ENCODE assay signal across 8 cellular contexts in the genomic region with DNA sequence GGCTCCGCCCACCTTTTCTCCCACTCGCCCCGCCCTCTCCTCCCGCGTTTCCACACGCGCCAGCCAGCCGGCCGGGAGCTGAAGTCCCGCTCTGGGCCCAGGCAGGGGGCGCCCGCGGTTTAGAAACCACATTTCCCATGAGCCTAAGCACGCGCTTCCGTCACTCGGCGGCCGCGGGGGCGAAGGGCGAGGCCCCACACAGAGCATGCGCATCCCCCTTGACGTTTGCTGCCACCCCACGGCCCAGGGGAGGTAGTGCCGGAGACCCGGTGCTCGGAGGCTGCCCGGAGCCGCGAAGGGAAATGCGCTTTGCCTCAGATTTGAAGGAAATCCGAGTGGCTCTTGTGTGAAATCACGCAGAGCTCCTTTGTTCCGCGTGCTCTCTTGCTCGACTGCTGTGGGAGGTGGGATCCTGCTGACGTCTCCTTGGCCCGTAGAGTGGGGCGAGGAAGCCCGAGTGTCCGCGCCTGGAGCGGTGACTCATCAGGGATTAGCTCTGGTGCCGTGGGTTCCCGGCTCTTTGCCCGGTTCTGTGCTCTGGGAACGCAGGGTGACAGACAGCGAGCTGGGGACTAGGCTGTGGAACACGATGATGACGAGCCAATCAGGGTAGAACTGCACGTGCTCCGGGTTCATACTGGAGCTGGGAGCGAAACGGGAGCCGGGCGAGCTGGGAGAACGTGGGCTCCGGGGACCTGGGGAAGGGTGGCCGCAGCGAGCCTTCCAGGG. TPM values are rescaled to one million over a fixed set of nuclear protein-coding genes. Genes with fewer than 3 reads are reported as not detected.
DNase-seq lines count a peak whose midpoint lies in the region; ATAC-seq and TF ChIP-seq lines count a peak whose summit lies in the region.

No MANE protein-coding gene starts in this region.

- no peaks in the 10 kb centered on the region for H3K9me3 Mint-ChIP-seq in immature natural killer cell

- peaks cover 8 to 15% (median 13%) of the 10 kb centered on the region in 3 donors for H3K27me3 Mint-ChIP-seq in immature natural killer cell (ENCODE audit: low read depth in 3 of 3)

- peak overlapping the region; percentile 88 to 98 (median 95) for H3K27ac ChIP-seq in spleen

- ATAC-seq in GM18873 (IDR thresholded peaks at IDR 0.05; ENCODE audit: low FRiP score, unreplicated experiment) (peak; percentile 88), HG03139 (IDR thresholded peaks at IDR 0.05; ENCODE audit: unreplicated experiment) (peak; percentile 82)

- TF ChIP-seq CTCF in WI38 (IDR thresholded peaks at IDR 0.05; ENCODE audit: low read depth, low read length): peak; percentile 81
- TF ChIP-seq CTCF in cardiac fibroblast (IDR thresholded peaks at IDR 0.05; ENCODE audit: low read depth, low read length): peak; percentile 82
- TF ChIP-seq CTCF in spleen (IDR thresholded peaks at IDR 0.05 in 8 of 11, conservative IDR thresholded peaks at IDR 0.05 in 3 of 11): peak; percentile 92 to 99 (median 98)

- H3K36me3 Mint-ChIP-seq in immature natural killer cell: peaks cover 0 to 3% (median 0%) of the 10 kb centered on the region in 3 donors

- intact Hi-C loops in spleen (cut with DNase I; ENCODE audit: low total_unique reads): no loop called here

- H3K4me3 ChIP-seq in WI38 (ENCODE audit: low read depth, low read length) (peak overlapping the region; percentile 68), cardiac fibroblast (replicated peaks in 1 of 2; ENCODE audit: low read depth in 2 of 2, low read length in 2 of 2) (peak overlapping the region; percentile 77 to 85), spleen (peak overlapping the region; percentile 73 to 98 (median 88))

- peak overlapping the region; percentile 91 to 97 (median 95) for H3K4me3 Mint-ChIP-seq in immature natural killer cell

- H3K27me3 ChIP-seq in spleen (replicated peaks in 1 of 7): no peaks in the 10 kb centered on the region

- no peaks in the 10 kb centered on the region for H3K36me3 ChIP-seq in spleen

- DNase-seq in AG08395 (ENCODE audit: low spot score): peak; percentile 96
- DNase-seq in NCI-H2196 treated with DMSO at 0.1 percent for 48 hours (lab: John Stamatoyannopoulos, UW; ENCODE audit: unreplicated experiment): peak; percentile 91
- DNase-seq in cardiac fibroblast (ENCODE audit: low read depth in 2 of 2): peak; percentile 100
- DNase-seq in immature natural killer cell: peak; percentile 98
- DNase-seq in spleen: peak; percentile 99

- H3K4me1 Mint-ChIP-seq in immature natural killer cell: peaks cover 17 to 18% of the 10 kb centered on the region in 2 donors

- H3K27ac Mint-ChIP-seq in immature natural killer cell: peak overlapping the region; percentile 89 to 98 (median 96)

- H3K9me3 ChIP-seq in spleen: no peaks in the 10 kb centered on the region

- peak in 2 of 3 donors; percentile 60 to 85 for TF ChIP-seq POLR2A in spleen (IDR thresholded peaks at IDR 0.05)

- WGBS in spleen, 5 donors: 0% methylated on average over 42 to 61 of the region's 61 CpGs

- peaks cover 7 to 33% (median 20%) of the 10 kb centered on the region in 6 donors for H3K4me1 ChIP-seq in spleen

RNA-seq across cellular contexts. Expression of a gene that starts 0.4 kb away (rescaled TPM):
- polyA plus RNA-seq in immature natural killer cell (1 to 10 TPM; 4.0 to 5.2 (median 4.9) TPM), spleen (1 to 10 TPM; 1.1 to 3.5 (median 1.9) TPM)
- total RNA-seq in spleen: 10 to 100 TPM in 6 of 7 donors, 1 to 10 TPM in 1; 8.8 to 35.1 (median 12.0) TPM

Comparison
In these comparisons a context has a peak if more than half of its experiments do, and no peak if none do; other contexts are left out.
1. Peak in every context shown above with its lines: DNase-seq, ATAC-seq, H3K4me3 ChIP-seq and H3K27ac ChIP-seq.